Comparison of ENCODE assay signal across 10 cellular contexts in genomic region chr4:6910960-6911874, GRCh38. TPM values are rescaled to one million over a fixed set of nuclear protein-coding genes. Genes with fewer than 3 reads are reported as not detected.
DNase-seq lines count a peak whose midpoint lies in the region; ATAC-seq and TF ChIP-seq lines count a peak whose summit lies in the region.
"Had no signal": no experiment of that assay in that cellular context is flagged by ENCODE, and none has a peak within 500 bp of the region (broad histone marks: within the 10 kb centered on the region; RNA-seq: fewer than 3 reads in every experiment).

No MANE protein-coding gene starts in this region.

- TF ChIP-seq POLR2A in Peyer's patch (IDR thresholded peaks at IDR 0.05): no peak

- peaks cover 11% of the 10 kb centered on the region for H3K9me3 Mint-ChIP-seq in glutamatergic neuron (ENCODE audit: unreplicated experiment)

- H3K27ac ChIP-seq in Peyer's patch: peak overlapping the region in 3 of 4 donors; percentile 98 to 100 (median 99)

- H3K27ac Mint-ChIP-seq in glutamatergic neuron (ENCODE audit: unreplicated experiment): peak overlapping the region; percentile 33

- TF ChIP-seq CTCF in GM06990 (IDR thresholded peaks at IDR 0.05; ENCODE audit: insufficient read depth, low read length, poor library complexity, severe bottlenecking) (no peak), Peyer's patch (IDR thresholded peaks at IDR 0.05) (no peak), glutamatergic neuron (IDR thresholded peaks at IDR 0.05; ENCODE audit: partially characterized antibody, unreplicated experiment) (no peak), retinal pigment epithelial cell (conservative IDR thresholded peaks at IDR 0.05; ENCODE audit: low read depth, low read length) (no peak), GM13977 (IDR thresholded peaks at IDR 0.05; ENCODE audit: extremely low read depth, insufficient read depth, missing control alignments) (no peak)

- H3K27me3 ChIP-seq in GM06990 (replicated peaks; ENCODE audit: control insufficient read depth, insufficient read depth, low read length) (no peaks in the 10 kb centered on the region), Peyer's patch (no peaks in the 10 kb centered on the region)

- H3K36me3 Mint-ChIP-seq in glutamatergic neuron (ENCODE audit: unreplicated experiment): no peaks in the 10 kb centered on the region

- in situ Hi-C loops in GM13977 (cut with MboI; ENCODE audit: low pct_unique_long_range_greater_than_20kb, low sequenced_read_pairs, unreplicated experiment): no loop called here

- H3K4me3 ChIP-seq in GM06990 (replicated peaks; ENCODE audit: low read depth, low read length) (peak overlapping the region; percentile 86; the same call in 1 of the 2 replicates), Peyer's patch (peak overlapping the region; percentile 83 to 99 (median 96)), retinal pigment epithelial cell (ENCODE audit: low read length) (peak overlapping the region; percentile 74)

- no peaks in the 10 kb centered on the region for H3K9me3 ChIP-seq in Peyer's patch

- H3K27me3 Mint-ChIP-seq in glutamatergic neuron (ENCODE audit: unreplicated experiment): peaks cover 7% of the 10 kb centered on the region

- peak overlapping the region; percentile 93 for H3K4me3 Mint-ChIP-seq in glutamatergic neuron (ENCODE audit: unreplicated experiment)

- ATAC-seq in GM19397 (IDR thresholded peaks at IDR 0.05; ENCODE audit: unreplicated experiment): no peak

- DNase-seq in GM06990 (ENCODE audit: extremely low read depth, insufficient read length) (no peak), Peyer's patch (no peak), glutamatergic neuron (no peak), retinal pigment epithelial cell (ENCODE audit: low read depth) (no peak), GM13977 (ENCODE audit: low spot score) (no peak), mesenteric fat pad (ENCODE audit: low spot score) (no peak), pons (ENCODE audit: low spot score) (no peak)
- DNase-seq: activated CD8-positive, alpha-beta memory T cell treated with anti-CD3 and anti-CD28 coated beads, Interleukin-2, amount 50 U/mL, for 4 hours; NCI-H524 treated with DMSO at 0.1 percent for 48 hours had no signal

- H3K4me1 ChIP-seq in Peyer's patch: peaks cover under 1 to 40% (median 10%) of the 10 kb centered on the region in 4 donors

- peaks cover 19% of the 10 kb centered on the region for H3K4me1 Mint-ChIP-seq in glutamatergic neuron (ENCODE audit: low read depth, unreplicated experiment)

- H3K36me3 ChIP-seq in GM06990 (ENCODE audit: control insufficient read depth, insufficient read depth, low read length) (no peaks in the 10 kb centered on the region; the same call in none of the 2 replicates), Peyer's patch (no peaks in the 10 kb centered on the region)

RNA-seq across cellular contexts. Expression of gene TBC1D14, which starts 1.6 kb away (rescaled TPM):
- 10 to 100 TPM; 44.8 to 67.7 (median 55.7) TPM for total RNA-seq in Peyer's patch
- 82.2 TPM for total RNA-seq in glutamatergic neuron (ENCODE audit: unreplicated experiment)
- 54.3 TPM for total RNA-seq in mesenteric fat pad
